ENCODE assay signal across 17 cellular contexts in the genomic region with DNA sequence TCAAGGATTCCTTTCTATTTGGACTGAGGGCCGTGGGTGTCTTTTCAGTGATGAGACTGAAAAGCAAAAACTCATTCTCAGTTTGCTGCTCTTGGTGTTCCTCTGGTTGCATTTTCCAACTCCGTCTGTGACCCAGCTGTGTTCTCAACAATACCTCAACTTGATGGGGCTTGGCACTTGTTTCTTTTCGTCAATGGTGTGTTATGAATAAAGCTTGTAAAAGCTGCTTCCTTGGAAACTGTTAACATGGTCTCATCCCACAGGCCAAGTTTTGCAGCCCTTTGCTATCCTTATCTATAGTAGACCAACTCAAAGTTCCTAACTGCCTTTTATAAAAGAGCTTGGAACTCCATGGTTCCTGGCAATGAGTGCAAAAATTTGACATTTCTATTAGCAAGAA.
DNase-seq lines count a peak whose midpoint lies in the region; TF ChIP-seq lines count a peak whose summit lies in the region.
"Had no signal": no experiment of that assay in that cellular context is flagged by ENCODE, and none has a peak within 500 bp of the region (broad histone marks: within the 10 kb centered on the region; RNA-seq: fewer than 3 reads in every experiment).

No MANE protein-coding gene starts in this region.

- peaks cover 2% of the 10 kb centered on the region for H3K4me1 Mint-ChIP-seq in MCF 10A (ENCODE audit: insufficient read depth, unreplicated experiment)
- H3K4me1 Mint-ChIP-seq in activated CD4-positive, alpha-beta memory T cell treated with anti-CD3 and anti-CD28 coated beads for 36 hours (ENCODE audit: low read depth) = no peaks in the 10 kb centered on the region

- no peaks in the 10 kb centered on the region for H3K36me3 Mint-ChIP-seq in MCF 10A (ENCODE audit: insufficient read depth, unreplicated experiment)
- H3K36me3 Mint-ChIP-seq in activated CD4-positive, alpha-beta memory T cell treated with anti-CD3 and anti-CD28 coated beads for 36 hours = no peaks in the 10 kb centered on the region

- H3K27me3 Mint-ChIP-seq in MCF 10A (ENCODE audit: insufficient read depth, unreplicated experiment) = no peaks in the 10 kb centered on the region
- no peaks in the 10 kb centered on the region for H3K27me3 Mint-ChIP-seq in activated CD4-positive, alpha-beta memory T cell treated with anti-CD3 and anti-CD28 coated beads for 36 hours
- H3K27me3 Mint-ChIP-seq: CD4-positive, alpha-beta T cell had no signal

- no peaks in the 10 kb centered on the region for H3K9me3 Mint-ChIP-seq in MCF 10A (ENCODE audit: unreplicated experiment)
- no peaks in the 10 kb centered on the region for H3K9me3 Mint-ChIP-seq in activated CD4-positive, alpha-beta memory T cell treated with anti-CD3 and anti-CD28 coated beads for 36 hours
- H3K9me3 Mint-ChIP-seq: CD4-positive, alpha-beta T cell; HFFc6 had no signal

- in situ Hi-C loops in astrocyte of the cerebellum (cut with HindIII; ENCODE audit: low sequenced_read_pairs) = no loop called here

- no peak overlapping the region for H3K27ac Mint-ChIP-seq in MCF 10A (ENCODE audit: low read depth, unreplicated experiment)
- no peak overlapping the region for H3K27ac Mint-ChIP-seq in activated CD4-positive, alpha-beta memory T cell treated with anti-CD3 and anti-CD28 coated beads for 36 hours
- H3K27ac Mint-ChIP-seq: CD4-positive, alpha-beta T cell; HFFc6 had no signal

- no peak overlapping the region for H3K4me3 Mint-ChIP-seq in MCF 10A (ENCODE audit: unreplicated experiment)
- no peak overlapping the region for H3K4me3 Mint-ChIP-seq in activated CD4-positive, alpha-beta memory T cell treated with anti-CD3 and anti-CD28 coated beads for 36 hours
- H3K4me3 Mint-ChIP-seq: CD4-positive, alpha-beta T cell; HFFc6 had no signal

- no peaks in the 10 kb centered on the region for H3K9me3 ChIP-seq in left ventricle myocardium inferior (replicated peaks)
- H3K9me3 ChIP-seq: SJSA1 had no signal

- TF ChIP-seq CTCF in HFF-Myc (IDR thresholded peaks at IDR 0.05; ENCODE audit: low read depth, low read length, missing control alignments) (no peak), astrocyte of the cerebellum (IDR thresholded peaks at IDR 0.05; ENCODE audit: low read depth, low read length, missing control alignments) (no peak), left ventricle myocardium inferior (IDR thresholded peaks at IDR 0.05; ENCODE audit: borderline replicate concordance) (no peak), MCF 10A (IDR thresholded peaks at IDR 0.05; ENCODE audit: unreplicated experiment) (no peak)

- H3K4me1 ChIP-seq in left ventricle myocardium inferior = no peaks in the 10 kb centered on the region

- DNase-seq in HFF-Myc (ENCODE audit: extremely low read depth, low read depth) = peak; percentile 51
- peak; percentile 26 for DNase-seq in astrocyte of the cerebellum (ENCODE audit: low read depth)
- no peak for DNase-seq in left ventricle myocardium inferior
- DNase-seq in ureter (ENCODE audit: low spot score) = peak; percentile 54
- no peak for DNase-seq in MCF 10A (ENCODE audit: unreplicated experiment)
- DNase-seq in activated CD4-positive, alpha-beta memory T cell treated with anti-CD3 and anti-CD28 coated beads for 36 hours = no peak
- DNase-seq in D341Med (ENCODE audit: low spot score) = no peak
- DNase-seq: ACHN; CD4-positive, alpha-beta T cell; DMS53; HFFc6; MV-4-11; NCI-H1417; NCI-H2029 treated with DMSO at 0.1 percent for 48 hours; NCI-H2171 treated with DMSO at 0.1 percent for 48 hours; NCI-H524 had no signal

- CTCF ChIA-PET in MCF 10A (lab: Yijun Ruan, JAX) = interaction anchor here (0.6 kb wide), 1 partner anchor 86 kb away, joined by 3 read pairs; no protein-coding TSS in a partner anchor
- CTCF ChIA-PET in activated CD4-positive, alpha-beta memory T cell treated with anti-CD3 and anti-CD28 coated beads for 36 hours (lab: Charles Lee) = interaction anchor here (0.7 kb wide), 1 partner anchor 1094 kb away, joined by 4 read pairs; no protein-coding TSS in a partner anchor

- intact Hi-C loops in left ventricle myocardium inferior (cut with micrococcal nuclease) = no loop called here
- intact Hi-C loops in MCF 10A (cut with micrococcal nuclease) = no loop called here
- intact Hi-C loops in activated CD4-positive, alpha-beta memory T cell treated with anti-CD3 and anti-CD28 coated beads for 36 hours (cut with micrococcal nuclease) = no loop called here

- POLR2A ChIA-PET in MCF 10A (lab: Yijun Ruan, JAX) = no interaction called here
- POLR2A ChIA-PET in activated CD4-positive, alpha-beta memory T cell treated with anti-CD3 and anti-CD28 coated beads for 36 hours (lab: Charles Lee) = no interaction called here

- no TSS peak for BruUV-seq in MCF 10A (replicated peaks; lab: Mats Ljungman, UMichigan)

- no peaks in the 10 kb centered on the region for H3K36me3 ChIP-seq in left ventricle myocardium inferior
- H3K36me3 ChIP-seq: SJSA1 had no signal

- H3K27ac ChIP-seq in left ventricle myocardium inferior (replicated peaks) = peak overlapping the region; percentile 33

- no peaks in the 10 kb centered on the region for H3K27me3 ChIP-seq in left ventricle myocardium inferior (ENCODE audit: low read depth)
- H3K27me3 ChIP-seq: SJSA1 had no signal

- no peak overlapping the region for H3K4me3 ChIP-seq in HFF-Myc (replicated peaks; ENCODE audit: low read depth, low read length)
- no peak overlapping the region for H3K4me3 ChIP-seq in astrocyte of the cerebellum (ENCODE audit: low read depth, low read length)
- no peak overlapping the region for H3K4me3 ChIP-seq in left ventricle myocardium inferior
- H3K4me3 ChIP-seq: SJSA1 had no signal

Comparison
In these comparisons a context has a peak if more than half of its experiments do, and no peak if none do; other contexts are left out.
1. DNase-seq: peak in HFF-Myc (single experiment), astrocyte of the cerebellum (single experiment) and ureter (single experiment); none in left ventricle myocardium inferior (single experiment), MCF 10A (single experiment), activated CD4-positive, alpha-beta memory T cell treated with anti-CD3 and anti-CD28 coated beads for 36 hours (single experiment) and D341Med (single experiment).